ENCODE assay signal across 12 cellular contexts in the genomic region with DNA sequence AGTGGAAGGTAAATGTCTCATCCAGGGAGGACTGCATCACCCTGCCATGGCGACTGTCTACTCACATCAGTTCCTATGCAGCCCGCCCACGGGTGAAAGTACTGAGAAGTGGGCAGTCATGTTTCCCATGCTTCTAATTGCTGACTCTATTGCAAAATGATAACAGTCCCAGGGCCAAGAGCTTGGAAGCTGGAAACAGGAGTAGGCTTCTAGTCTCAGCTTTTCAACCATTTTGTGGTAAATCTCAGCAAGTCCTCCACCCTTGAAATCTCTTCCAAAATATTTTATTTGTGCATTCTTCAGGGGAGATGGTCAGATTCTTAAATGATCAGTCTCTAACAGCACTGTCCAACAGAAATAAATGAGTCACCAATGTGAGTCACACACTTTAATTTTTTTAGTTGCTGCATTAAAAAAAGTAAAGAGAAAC.
DNase-seq lines count a peak whose midpoint lies in the region; ATAC-seq lines count a peak whose summit lies in the region.
"Had no signal": no experiment of that assay in that cellular context is flagged by ENCODE, and none has a peak within 500 bp of the region (broad histone marks: within the 10 kb centered on the region; RNA-seq: fewer than 3 reads in every experiment).

No MANE protein-coding gene starts in this region.

- no peak for DNase-seq in activated T-cell treated with anti-CD3 and anti-CD28 coated beads, Interleukin-2, amount 50 U/mL, for 4 hours
- no peak for DNase-seq in activated T-cell treated with anti-CD3 and anti-CD28 coated beads for 4 hours
- DNase-seq in NCI-H226 = peak; percentile 66
- DNase-seq in dedifferentiated amniotic fluid mesenchymal stem cell (ENCODE audit: extremely low spot score) = peak; percentile 75
- DNase-seq in Kasumi-1 (lab: John Stamatoyannopoulos, UW) = no peak
- DNase-seq in putamen (ENCODE audit: low spot score) = no peak
- DNase-seq: NCI-H345 had no signal

- H3K9me3 Mint-ChIP-seq in activated T-cell treated with anti-CD3 and anti-CD28 coated beads, Interleukin-2, amount 50 U/mL, for 4 hours = no peaks in the 10 kb centered on the region
- H3K9me3 Mint-ChIP-seq: memory B cell; stimulated activated naive CD8-positive, alpha-beta T cell treated with anti-CD3 and anti-CD28 coated beads, Interleukin-15, Interleukin-2, amounts not matched to agents 100 ng/mL and 50 ng/mL, for 24 hours had no signal

- H3K4me2 ChIP-seq in skeletal muscle satellite cell (ENCODE audit: low read length) = peak overlapping the region; percentile 46

- H3K36me3 Mint-ChIP-seq in activated T-cell treated with anti-CD3 and anti-CD28 coated beads, Interleukin-2, amount 50 U/mL, for 4 hours (ENCODE audit: insufficient read depth) = no peaks in the 10 kb centered on the region
- H3K36me3 Mint-ChIP-seq: memory B cell had no signal

- no peak overlapping the region for H3K9ac ChIP-seq in skeletal muscle satellite cell (ENCODE audit: low read depth, low read length)

- ATAC-seq in activated T-cell treated with anti-CD3 and anti-CD28 coated beads, Interleukin-2, amount 50 U/mL, for 4 hours = peak; percentile 46 to 57
- ATAC-seq in HG02678 (IDR thresholded peaks at IDR 0.05; ENCODE audit: unreplicated experiment) = no peak

- H3K9me3 ChIP-seq in skeletal muscle satellite cell (replicated peaks; ENCODE audit: low read length) = no peaks in the 10 kb centered on the region

- no peaks in the 10 kb centered on the region for H3K27me3 Mint-ChIP-seq in activated T-cell treated with anti-CD3 and anti-CD28 coated beads, Interleukin-2, amount 50 U/mL, for 4 hours (ENCODE audit: low read depth)
- H3K27me3 Mint-ChIP-seq: stimulated activated naive CD8-positive, alpha-beta T cell treated with anti-CD3 and anti-CD28 coated beads, Interleukin-15, Interleukin-2, amounts not matched to agents 100 ng/mL and 50 ng/mL, for 24 hours had no signal

- no peak overlapping the region for H3K4me3 ChIP-seq in skeletal muscle satellite cell (ENCODE audit: low read length)
- H3K4me3 ChIP-seq: skin epidermis had no signal

- H3K4me3 Mint-ChIP-seq in activated T-cell treated with anti-CD3 and anti-CD28 coated beads, Interleukin-2, amount 50 U/mL, for 4 hours = no peak overlapping the region
- H3K4me3 Mint-ChIP-seq: memory B cell; stimulated activated naive CD8-positive, alpha-beta T cell treated with anti-CD3 and anti-CD28 coated beads, Interleukin-15, Interleukin-2, amounts not matched to agents 100 ng/mL and 50 ng/mL, for 24 hours had no signal

- H3K4me1 ChIP-seq in skeletal muscle satellite cell (ENCODE audit: control insufficient read depth, insufficient read depth, low read length) = peaks cover 15% of the 10 kb centered on the region

- no peaks in the 10 kb centered on the region for H3K36me3 ChIP-seq in skeletal muscle satellite cell (ENCODE audit: insufficient read depth, low read length)

- H3K27me3 ChIP-seq in skeletal muscle satellite cell (ENCODE audit: control insufficient read depth, insufficient read depth, low read length) = peaks cover 30% of the 10 kb centered on the region

- H3K4me1 Mint-ChIP-seq in activated T-cell treated with anti-CD3 and anti-CD28 coated beads, Interleukin-2, amount 50 U/mL, for 4 hours (ENCODE audit: low read depth) = peaks cover 32% of the 10 kb centered on the region

Comparison
In these comparisons a context has a peak if more than half of its experiments do, and no peak if none do; other contexts are left out.
1. DNase-seq: peak in NCI-H226 (single experiment) and dedifferentiated amniotic fluid mesenchymal stem cell (single experiment); none in activated T-cell treated with anti-CD3 and anti-CD28 coated beads, Interleukin-2, amount 50 U/mL, for 4 hours (single experiment), activated T-cell treated with anti-CD3 and anti-CD28 coated beads for 4 hours (single experiment), Kasumi-1 (0 of 2) and putamen (single experiment).